ENCODE assay signal across 8 cellular contexts in genomic region chr14:23071244-23071974, GRCh38. TPM values are rescaled to one million over a fixed set of nuclear protein-coding genes. Genes with fewer than 3 reads are reported as not detected.
DNase-seq lines count a peak whose midpoint lies in the region; ATAC-seq, FAIRE-seq and TF ChIP-seq lines count a peak whose summit lies in the region.

No MANE protein-coding gene starts in this region.

- no peaks in the 10 kb centered on the region for H3K27me3 Mint-ChIP-seq in T-cell

- H3K79me2 ChIP-seq in keratinocyte (ENCODE audit: control insufficient read depth, insufficient read depth, low read length), result peaks cover 44% of the 10 kb centered on the region

- TF ChIP-seq POLR2A in GM18526 (IDR thresholded peaks at IDR 0.05; ENCODE audit: extremely low read depth, insufficient read length), result peak; percentile 80

- peaks cover 23% of the 10 kb centered on the region for H3K4me1 ChIP-seq in keratinocyte (ENCODE audit: control insufficient read depth, extremely low read depth, insufficient read depth, low read length)

- peak overlapping the region; percentile 88 to 94 (median 93) for H3K4me3 Mint-ChIP-seq in T-cell

- POLR2A ChIA-PET in T-cell (lab: Charles Lee), result interaction anchor here (0.6 to 1.5 kb wide), 8 partner anchors 11 to 255 kb away, joined by 3 to 9 read pairs (median 3); partner anchors contain the start of genes ACIN1 (in 2 of the 2) and C14orf119 (in 1 of the 2)

- dilution Hi-C loops in keratinocyte (cut with MboI; ENCODE audit: extremely low pct_ligation_motif_present, low sequenced_read_pairs), result no loop called here

- no peaks in the 10 kb centered on the region for H3K27me3 ChIP-seq in bronchial epithelial cell (ENCODE audit: control insufficient read depth, insufficient read depth, low read length)
- H3K27me3 ChIP-seq in keratinocyte (ENCODE audit: control insufficient read depth, extremely low read depth, insufficient read depth, low read length), result no peaks in the 10 kb centered on the region

- CTCF ChIA-PET in T-cell (lab: Charles Lee), result interaction anchor here (0.6 to 3.3 kb wide), 22 partner anchors 11 to 501 kb away, joined by 3 to 39 read pairs (median 3); partner anchors contain the start of genes ACIN1 (in 1 of the 2), C14orf119 (in 1 of the 2), PABPN1 (in 1 of the 2) and PRMT5 (in 1 of the 2)

- H4K20me1 ChIP-seq in keratinocyte (ENCODE audit: control insufficient read depth, extremely low read depth, insufficient read depth, low read length), result peaks cover 18% of the 10 kb centered on the region

- no peaks in the 10 kb centered on the region for H3K9me3 ChIP-seq in keratinocyte (ENCODE audit: control insufficient read depth, low read depth, low read length)

- DNase-seq in T-cell (peak; percentile 48 to 82 (median 72)), bronchial epithelial cell (ENCODE audit: low read depth) (peak; percentile 84), keratinocyte (ENCODE audit: low read depth, low spot score) (no peak), NCI-H1092 treated with DMSO at 0.1 percent for 48 hours (lab: John Stamatoyannopoulos, UW) (no peak), amniotic stem cell (lab: John Stamatoyannopoulos, UW) (no peak)
- peak; percentile 85 for DNase-seq in stimulated activated CD4-positive, alpha-beta T cell treated with anti-CD3 and anti-CD28 coated beads, Interleukin-15, amount 100 ng/mL, for 24 hours

- peaks cover under 1% of the 10 kb centered on the region for H3K9me1 ChIP-seq in keratinocyte (ENCODE audit: control insufficient read depth, extremely low read depth, insufficient read depth, low read length)

- H3K4me3 ChIP-seq in bronchial epithelial cell (ENCODE audit: low read depth, low read length), result peak overlapping the region; percentile 67
- peak overlapping the region; percentile 71 to 89 (median 83) for H3K4me3 ChIP-seq in keratinocyte (ENCODE audit: control insufficient read depth in 2 of 3, extremely low read depth in 1 of 3, insufficient read depth in 2 of 3, low read depth in 1 of 3, low read length in 3 of 3)

- H3K27ac Mint-ChIP-seq in T-cell, result peak overlapping the region; percentile 91 to 96

- no peaks in the 10 kb centered on the region for H3K9me3 Mint-ChIP-seq in T-cell

- H2AFZ ChIP-seq in keratinocyte (ENCODE audit: control insufficient read depth, low read length), result peak overlapping the region; percentile 83

- peak overlapping the region; percentile 93 for H3K4me2 ChIP-seq in keratinocyte (ENCODE audit: control insufficient read depth, extremely low read depth, insufficient read depth, low read depth, low read length)

- TF ChIP-seq CTCF in bronchial epithelial cell (IDR thresholded peaks at IDR 0.05; ENCODE audit: insufficient read depth, low read length, severe bottlenecking), result no peak
- TF ChIP-seq CTCF in keratinocyte (optimal IDR thresholded peaks at IDR 0.05 in 1 of 3, IDR thresholded peaks at IDR 0.05 in 1 of 3, conservative IDR thresholded peaks at IDR 0.05 in 1 of 3; ENCODE audit: extremely low read depth in 1 of 3, insufficient read depth in 2 of 3, low read length in 3 of 3), result no peak

- peak overlapping the region; percentile 92 for H3K9ac ChIP-seq in keratinocyte (ENCODE audit: control insufficient read depth, extremely low read depth, insufficient read depth, low read length)

- peak overlapping the region; percentile 87 for H3K27ac ChIP-seq in keratinocyte (ENCODE audit: control insufficient read depth, insufficient read depth, low read length)

- H3K36me3 Mint-ChIP-seq in T-cell, result peaks cover 31% of the 10 kb centered on the region

- ATAC-seq in HG03066 (IDR thresholded peaks at IDR 0.05; ENCODE audit: low read depth, unreplicated experiment) (peak; percentile 80), T-cell (replicated peaks in 1 of 4) (peak; percentile 89 to 94 (median 92))

- FAIRE-seq in bronchial epithelial cell (lab: Jason Lieb, UNC), result no peak
- no peak for FAIRE-seq in keratinocyte (lab: Jason Lieb, UNC)

- H3K4me1 Mint-ChIP-seq in T-cell, result peaks cover 28 to 42% (median 38%) of the 10 kb centered on the region in 3 donors

- H3K36me3 ChIP-seq in bronchial epithelial cell (ENCODE audit: control insufficient read depth, insufficient read depth, low read length) (peaks cover 24% of the 10 kb centered on the region), keratinocyte (ENCODE audit: control insufficient read depth in 2 of 2, extremely low read depth in 1 of 2, insufficient read depth in 2 of 2, low read length in 2 of 2) (peaks cover 32 to 51% of the 10 kb centered on the region in 2 experiments)

RNA-seq across cellular contexts. Expression of gene CDH24, which starts 14.1 kb away (rescaled TPM):
- total RNA-seq in T-cell (1 to 10 TPM; 1.2 to 3.0 (median 1.6) TPM), bronchial epithelial cell (2.7 and 2.9 TPM in 2 replicates)
- polyA plus RNA-seq in keratinocyte, result 3.5 to 5.8 TPM (median 3.9 TPM) in 3 replicates
- polyA plus RNA-seq in keratinocyte (2011; ENCODE audit: low read depth), result 0.42 TPM
- 1.1 and 1.7 TPM in 2 replicates for polyA plus RNA-seq in keratinocyte (2011; cell fraction: cytosol; rRNA removed)
- 21.9 and 31.8 TPM in 2 replicates for polyA plus RNA-seq in keratinocyte (2011; cell fraction: nucleus; rRNA removed)
- polyA plus RNA-seq in keratinocyte (2012; ENCODE audit: low replicate concordance), result 2.6 and 3.1 TPM in 2 replicates
- polyA minus RNA-seq in keratinocyte, result 6.6 to 7.7 TPM (median 7.4 TPM) in 3 replicates
- 2.5 TPM for polyA minus RNA-seq in keratinocyte (2011; cell fraction: cytosol; rRNA and poly(A)+ RNA removed)
- 5.7 and 6.0 TPM in 2 replicates for polyA minus RNA-seq in keratinocyte (2011; cell fraction: nucleus; rRNA and poly(A)+ RNA removed)

RNA-seq across cellular contexts. Expression of gene ACIN1, which starts 23.5 kb away (rescaled TPM):
- 100 to 1,000 TPM; 277 to 326 (median 290) TPM for total RNA-seq in T-cell
- total RNA-seq in bronchial epithelial cell, result 45.3 and 45.5 TPM in 2 replicates
- polyA plus RNA-seq in keratinocyte, result 92.0 to 104 TPM (median 96.7 TPM) in 3 replicates
- 38.9 TPM for polyA plus RNA-seq in keratinocyte (2011; ENCODE audit: low read depth)
- 43.4 and 46.3 TPM in 2 replicates for polyA plus RNA-seq in keratinocyte (2011; cell fraction: cytosol; rRNA removed)
- polyA plus RNA-seq in keratinocyte (2011; cell fraction: nucleus; rRNA removed), result 345 and 378 TPM in 2 replicates
- 56.1 and 89.9 TPM in 2 replicates for polyA plus RNA-seq in keratinocyte (2012; ENCODE audit: low replicate concordance)
- polyA minus RNA-seq in keratinocyte, result 69.6 to 117 TPM (median 76.3 TPM) in 3 replicates
- polyA minus RNA-seq in keratinocyte (2011; cell fraction: cytosol; rRNA and poly(A)+ RNA removed), result 29.4 TPM
- polyA minus RNA-seq in keratinocyte (2011; cell fraction: nucleus; rRNA and poly(A)+ RNA removed), result 78.8 and 118 TPM in 2 replicates

RNA-seq across cellular contexts. Expression of gene C14orf119, which starts 23.9 kb away (rescaled TPM):
- total RNA-seq in T-cell (10 to 100 TPM in 4 of 5 donors, 1 to 10 TPM in 1; 9.5 to 47.7 (median 43.6) TPM), bronchial epithelial cell (51.9 and 59.1 TPM in 2 replicates)
- 73.7 to 117 TPM (median 101 TPM) in 3 replicates for polyA plus RNA-seq in keratinocyte
- polyA plus RNA-seq in keratinocyte (2011; ENCODE audit: low read depth), result 70.3 TPM
- 80.2 and 98.9 TPM in 2 replicates for polyA plus RNA-seq in keratinocyte (2011; cell fraction: cytosol; rRNA removed)
- 73.9 and 75.5 TPM in 2 replicates for polyA plus RNA-seq in keratinocyte (2011; cell fraction: nucleus; rRNA removed)
- polyA plus RNA-seq in keratinocyte (2012; ENCODE audit: low replicate concordance), result 64.6 and 81.2 TPM in 2 replicates
- polyA minus RNA-seq in keratinocyte, result 41.1 to 143 TPM (median 85.1 TPM) in 3 replicates
- polyA minus RNA-seq in keratinocyte (2011; cell fraction: cytosol; rRNA and poly(A)+ RNA removed), result 33.8 TPM
- 18.7 and 35.0 TPM in 2 replicates for polyA minus RNA-seq in keratinocyte (2011; cell fraction: nucleus; rRNA and poly(A)+ RNA removed)

RNA-seq across cellular contexts. Expression of gene PSMB11, which starts 29.4 kb away (rescaled TPM):
- total RNA-seq in T-cell (under 1 TPM in 4 of 5 donors, not detected in 1; 0.26 to 0.95 (median 0.54) TPM), bronchial epithelial cell (not detected in 2 replicates)
- not detected in 3 replicates for polyA plus RNA-seq in keratinocyte
- polyA plus RNA-seq in keratinocyte (2011; ENCODE audit: low read depth), result not detected
- not detected in 2 replicates for polyA plus RNA-seq in keratinocyte (2011; cell fraction: cytosol; rRNA removed)
- polyA plus RNA-seq in keratinocyte (2011; cell fraction: nucleus; rRNA removed), result not detected in 2 replicates
- not detected in 2 replicates for polyA plus RNA-seq in keratinocyte (2012; ENCODE audit: low replicate concordance)
- polyA minus RNA-seq in keratinocyte, result 1.0 TPM in 1 of 3 replicates, not detected in the others
- not detected for polyA minus RNA-seq in keratinocyte (2011; cell fraction: cytosol; rRNA and poly(A)+ RNA removed)
- not detected in 2 replicates for polyA minus RNA-seq in keratinocyte (2011; cell fraction: nucleus; rRNA and poly(A)+ RNA removed)

RNA-seq across cellular contexts. Expression of gene CIROP, which starts 33.4 kb away (rescaled TPM):
- not detected for total RNA-seq in T-cell
- total RNA-seq in bronchial epithelial cell, result not detected in 2 replicates
- polyA plus RNA-seq in keratinocyte, result not detected in 3 replicates
- polyA plus RNA-seq in keratinocyte (2011; ENCODE audit: low read depth), result not detected
- polyA plus RNA-seq in keratinocyte (2011; cell fraction: cytosol; rRNA removed), result not detected in 2 replicates
- not detected in 2 replicates for polyA plus RNA-seq in keratinocyte (2011; cell fraction: nucleus; rRNA removed)
- polyA plus RNA-seq in keratinocyte (2012; ENCODE audit: low replicate concordance), result not detected in 2 replicates
- polyA minus RNA-seq in keratinocyte, result not detected in 3 replicates
- polyA minus RNA-seq in keratinocyte (2011; cell fraction: cytosol; rRNA and poly(A)+ RNA removed), result not detected
- not detected in 2 replicates for polyA minus RNA-seq in keratinocyte (2011; cell fraction: nucleus; rRNA and poly(A)+ RNA removed)

Comparison
In these comparisons a context has a peak if more than half of its experiments do, and no peak if none do; other contexts are left out.
1. DNase-seq: peak in T-cell (34 of 34), bronchial epithelial cell (single experiment) and stimulated activated CD4-positive, alpha-beta T cell treated with anti-CD3 and anti-CD28 coated beads, Interleukin-15, amount 100 ng/mL, for 24 hours (single experiment); none in keratinocyte (single experiment), NCI-H1092 treated with DMSO at 0.1 percent for 48 hours (single experiment) and amniotic stem cell (single experiment).